ENCODE assay signal across 10 cellular contexts in genomic region chr3:113151475-113152031, GRCh38. TPM values are rescaled to one million over a fixed set of nuclear protein-coding genes. Genes with fewer than 3 reads are reported as not detected.
DNase-seq lines count a peak whose midpoint lies in the region; ATAC-seq and TF ChIP-seq lines count a peak whose summit lies in the region.
"Had no signal": no experiment of that assay in that cellular context is flagged by ENCODE, and none has a peak within 500 bp of the region (broad histone marks: within the 10 kb centered on the region; RNA-seq: fewer than 3 reads in every experiment).

No MANE protein-coding gene starts in this region.

- H2BK15ac ChIP-seq in H9 (ENCODE audit: low read depth, low read length), result no peak overlapping the region

- peak; percentile 39 for ATAC-seq in upper lobe of right lung

- peak; percentile 68 for DNase-seq in NCI-H187 (lab: John Stamatoyannopoulos, UW)
- peak; percentile 83 for DNase-seq in astrocyte of the spinal cord (ENCODE audit: low read depth, low spot score)
- DNase-seq in upper lobe of right lung, result no peak
- DNase-seq in H9, result no peak
- DNase-seq in activated CD4-positive, alpha-beta T cell treated with anti-CD3 and anti-CD28 coated beads for 48 hours, result no peak
- no peak for DNase-seq in T-helper 9 cell
- DNase-seq: GDM1, NCI-H524 had no signal

- H3K4me1 ChIP-seq in mucosa of rectum (ENCODE audit: control insufficient read depth in 2 of 2, insufficient read depth in 2 of 2, low read length in 2 of 2) (peaks cover 0 to 6% of the 10 kb centered on the region in 2 donors), upper lobe of right lung (peaks cover 6% of the 10 kb centered on the region), H9 (ENCODE audit: insufficient read depth, low read length) (no peaks in the 10 kb centered on the region; the same call in 1 of the 2 replicates)

- in situ Hi-C loops in astrocyte of the spinal cord (cut with HindIII; ENCODE audit: low sequenced_read_pairs), result no loop called here

- H3K4me2 ChIP-seq in H9 (ENCODE audit: insufficient read depth, insufficient read length, low read length), result no peak overlapping the region

- no peak overlapping the region for H4K91ac ChIP-seq in H9 (ENCODE audit: insufficient read length, low read depth, low read length)

- H3K27ac Mint-ChIP-seq in H9, result peak overlapping the region in 1 of 3 experiments; percentile 44; a peak in 2 of 7 replicates

- H3K4me1 Mint-ChIP-seq in H9, result peaks cover 35 to 44% of the 10 kb centered on the region in 2 experiments

- H3K36me3 ChIP-seq in mucosa of rectum (ENCODE audit: control insufficient read depth in 2 of 2, insufficient read depth in 2 of 2, low read length in 2 of 2) (no peaks in the 10 kb centered on the region), upper lobe of right lung (no peaks in the 10 kb centered on the region)

- no peak overlapping the region for H2AFZ ChIP-seq in H9 (ENCODE audit: low read length)

- no peak overlapping the region for H2AK5ac ChIP-seq in H9 (ENCODE audit: insufficient read length, low read length)

- peaks cover 2% of the 10 kb centered on the region for H3K23me2 ChIP-seq in H9 (ENCODE audit: insufficient read length, low read depth, low read length, poor library complexity, severe bottlenecking)

- no peak overlapping the region for H3K14ac ChIP-seq in H9 (ENCODE audit: insufficient read depth, low read length)

- intact Hi-C loops in upper lobe of right lung (cut with DNase I), result no loop called here

- H3K36me3 Mint-ChIP-seq in H9 (ENCODE audit: insufficient read depth in 1 of 3, low read depth in 3 of 3), result no peaks in the 10 kb centered on the region

- WGBS in H9 (ENCODE audit: extremely low coverage, insufficient read length, low lambda C conversion rate), result no CpG with 5 or more reads among the region's 6 CpGs

- H3K9me3 ChIP-seq in mucosa of rectum (ENCODE audit: control insufficient read depth in 2 of 2, low read length in 2 of 2) (no peaks in the 10 kb centered on the region), upper lobe of right lung (no peaks in the 10 kb centered on the region), H9 (ENCODE audit: control insufficient read depth, low read depth, low read length) (no peaks in the 10 kb centered on the region)

- no peak overlapping the region for H3K4ac ChIP-seq in H9 (ENCODE audit: low read depth, low read length)

- H3K56ac ChIP-seq in H9 (ENCODE audit: insufficient read length, low read depth, low read length), result no peak overlapping the region

- H2BK12ac ChIP-seq in H9 (ENCODE audit: insufficient read length, low read depth, low read length), result no peak overlapping the region

- H3K27ac ChIP-seq in mucosa of rectum (ENCODE audit: low read depth in 2 of 2, low read length in 2 of 2) (peak overlapping the region; percentile 39 to 40), upper lobe of right lung (peak overlapping the region; percentile 58), H9 (ENCODE audit: insufficient read length, low read depth, low read length) (no peak overlapping the region)

- no peak overlapping the region for H3T11ph ChIP-seq in H9 (ENCODE audit: low read length)

- no peaks in the 10 kb centered on the region for H4K20me1 ChIP-seq in H9 (ENCODE audit: control insufficient read depth, insufficient read depth, insufficient read length)

- H3K4me3 ChIP-seq in astrocyte of the spinal cord (ENCODE audit: low read depth, low read length) (no peak overlapping the region), mucosa of rectum (ENCODE audit: low read length in 2 of 2) (no peak overlapping the region), upper lobe of right lung (no peak overlapping the region)

- H4K8ac ChIP-seq in H9 (replicated peaks; ENCODE audit: insufficient read length, low read depth, low read length), result no peak overlapping the region

- H3K4me3 Mint-ChIP-seq in H9, result no peak overlapping the region

- H2BK20ac ChIP-seq in H9 (ENCODE audit: low read depth, low read length, poor library complexity, severe bottlenecking), result no peak overlapping the region

- no peaks in the 10 kb centered on the region for H3K79me2 ChIP-seq in H9 (ENCODE audit: insufficient read depth, low read length)

- H3K9me3 Mint-ChIP-seq in H9, result no peaks in the 10 kb centered on the region; a peak in 2 of 5 replicates

- H3K79me1 ChIP-seq in H9 (ENCODE audit: insufficient read depth, low read depth, low read length, poor library complexity, severe bottlenecking), result no peaks in the 10 kb centered on the region

- no peak overlapping the region for H2BK5ac ChIP-seq in H9 (ENCODE audit: insufficient read length, low read length)

- no peak overlapping the region for H3K23ac ChIP-seq in H9 (ENCODE audit: insufficient read length, low read depth, low read length)

- H3K9ac ChIP-seq in mucosa of rectum (ENCODE audit: low read depth in 1 of 2, low read length in 2 of 2), result no peak overlapping the region
- H3K9ac ChIP-seq in H9 (ENCODE audit: extremely low read depth, insufficient read length, low read length), result no peak overlapping the region

- H3K27me3 ChIP-seq in mucosa of rectum (ENCODE audit: control insufficient read depth in 2 of 2, insufficient read depth in 2 of 2, low read length in 2 of 2) (no peaks in the 10 kb centered on the region), upper lobe of right lung (no peaks in the 10 kb centered on the region), H9 (ENCODE audit: insufficient read depth, low read length) (no peaks in the 10 kb centered on the region)

- peaks cover 1% of the 10 kb centered on the region for H3K27me3 Mint-ChIP-seq in H9 (ENCODE audit: low read depth)

- H4K5ac ChIP-seq in H9 (ENCODE audit: insufficient read length, low read depth, low read length), result no peak overlapping the region

- no peak overlapping the region for H2BK120ac ChIP-seq in H9 (ENCODE audit: low read depth, low read length, poor library complexity, severe bottlenecking)

- TF ChIP-seq CTCF in astrocyte of the spinal cord (IDR thresholded peaks at IDR 0.05; ENCODE audit: low read depth, low read length), result no peak
- no peak for TF ChIP-seq CTCF in upper lobe of right lung (IDR thresholded peaks at IDR 0.05)
- TF ChIP-seq CTCF in H9 (conservative IDR thresholded peaks at IDR 0.05), result no peak

- H3K18ac ChIP-seq in H9 (ENCODE audit: insufficient read length, low read depth, low read length), result no peak overlapping the region

RNA-seq across cellular contexts. Expression of gene BOC, which starts 59.8 kb away (rescaled TPM):
- total RNA-seq in upper lobe of right lung (6.1 TPM), H9 (2021) (3.5 and 4.0 TPM in 2 replicates)
- total RNA-seq: lung microvascular endothelial cell had no signal

Comparison
In these comparisons a context has a peak if more than half of its experiments do, and no peak if none do; other contexts are left out.
1. DNase-seq: peak in NCI-H187 (2 of 2) and astrocyte of the spinal cord (single experiment); none in upper lobe of right lung (single experiment), H9 (single experiment), activated CD4-positive, alpha-beta T cell treated with anti-CD3 and anti-CD28 coated beads for 48 hours (single experiment) and T-helper 9 cell (single experiment).